In the genomic region with DNA sequence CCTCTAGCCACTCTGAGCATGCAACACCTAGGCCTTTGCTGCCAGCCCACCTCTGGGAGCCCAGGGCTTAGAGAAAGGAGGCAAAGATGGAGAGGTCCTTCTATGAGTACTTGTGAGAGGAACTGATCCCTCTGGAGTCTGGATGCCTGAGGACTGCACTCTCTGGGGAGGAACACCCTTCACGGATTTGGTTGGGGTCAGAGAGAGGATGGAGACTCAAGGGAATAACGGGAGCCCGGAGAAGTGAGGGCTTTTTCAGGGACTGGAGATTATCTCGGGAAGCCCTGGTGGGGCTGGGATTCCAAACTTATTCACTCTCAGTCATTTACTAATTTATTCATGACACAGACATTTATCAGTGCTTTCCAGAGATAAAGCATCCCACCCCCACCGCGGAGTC, we compare ENCODE assay signal across 9 cellular contexts. TPM values are rescaled to one million over a fixed set of nuclear protein-coding genes. Genes with fewer than 3 reads are reported as not detected.
DNase-seq lines count a peak whose midpoint lies in the region; ATAC-seq and TF ChIP-seq lines count a peak whose summit lies in the region.
"Had no signal": no experiment of that assay in that cellular context is flagged by ENCODE, and none has a peak within 500 bp of the region (broad histone marks: within the 10 kb centered on the region; RNA-seq: fewer than 3 reads in every experiment).

No MANE protein-coding gene starts in this region.

- peak overlapping the region; percentile 91 for H3K4me2 ChIP-seq in Karpas-422 (ENCODE audit: low read depth, low read length, poor library complexity, severe bottlenecking)

- ATAC-seq in HG02938 (IDR thresholded peaks at IDR 0.05; ENCODE audit: unreplicated experiment): no peak

- H3K27ac ChIP-seq in Karpas-422 (ENCODE audit: low read length) (no peak overlapping the region), colonic mucosa (no peak overlapping the region)

- intact Hi-C loops in colonic mucosa (cut with DNase I): loop anchor here (5.0 to 10.0 kb wide), 2 partner anchors 63 to 156 kb away; partner anchors contain the start of gene CEP85

- H3K4me3 ChIP-seq in AG09309 (ENCODE audit: control insufficient read depth, low read depth, low read length) (peak overlapping the region; percentile 94), Karpas-422 (ENCODE audit: low read length) (peak overlapping the region; percentile 99; the same call in 1 of the 2 replicates), colonic mucosa (peak overlapping the region; percentile 92)

- H3K9me3 ChIP-seq in Karpas-422 (ENCODE audit: low read length) (no peaks in the 10 kb centered on the region), colonic mucosa (no peaks in the 10 kb centered on the region)

- peak overlapping the region; percentile 87 to 91 (median 89) for H3K4me3 Mint-ChIP-seq in nephron

- H2AFZ ChIP-seq in Karpas-422 (ENCODE audit: low read length): peak overlapping the region; percentile 51; the same call in 1 of the 2 replicates

- H3K9ac ChIP-seq in Karpas-422 (ENCODE audit: low read length): peak overlapping the region; percentile 50; the same call in 1 of the 2 replicates
- H3K9ac ChIP-seq in colonic mucosa (ENCODE audit: low read depth in 2 of 2, low read length in 2 of 2): peak overlapping the region in 1 of 2 donors; percentile 85

- no peaks in the 10 kb centered on the region for H3K9me2 ChIP-seq in Karpas-422 (replicated peaks; ENCODE audit: insufficient read depth, low read length)

- DNase-seq in AG09309 (ENCODE audit: low read depth) (no peak), Karpas-422 (peak; percentile 45), colonic mucosa (no peak), DMS53 (lab: John Stamatoyannopoulos, UW) (no peak), AG08396 (ENCODE audit: low spot score) (no peak), NCI-H128 (lab: John Stamatoyannopoulos, UW; ENCODE audit: unreplicated experiment) (no peak)

- H3K27me3 Mint-ChIP-seq in nephron (ENCODE audit: low read depth): peaks cover 8% of the 10 kb centered on the region

- H3K9me3 Mint-ChIP-seq in nephron: no peaks in the 10 kb centered on the region

- peaks cover 15% of the 10 kb centered on the region for H3K4me1 ChIP-seq in Karpas-422 (ENCODE audit: low read length)
- H3K4me1 ChIP-seq in colonic mucosa: peaks cover 6% of the 10 kb centered on the region

- 0 out of 2 replicates have a peak, but pooled peaks cover 9% of the 10 kb centered on the region for H3K36me3 ChIP-seq in Karpas-422 (ENCODE audit: insufficient read depth, low read length)
- H3K36me3 ChIP-seq in colonic mucosa: no peaks in the 10 kb centered on the region

- peaks cover 18% of the 10 kb centered on the region for H3K79me2 ChIP-seq in Karpas-422 (ENCODE audit: low read length)

- peaks cover 26% of the 10 kb centered on the region for H3K4me1 Mint-ChIP-seq in nephron

- TF ChIP-seq CTCF in AG09309 (IDR thresholded peaks at IDR 0.05; ENCODE audit: control insufficient read depth, insufficient read depth, low read depth, low read length, missing control alignments) (no peak), colonic mucosa (IDR thresholded peaks at IDR 0.05) (no peak), nephron (IDR thresholded peaks at IDR 0.05; ENCODE audit: unreplicated experiment in 3 of 3) (no peak)

- H3K27ac Mint-ChIP-seq in nephron: peak overlapping the region; percentile 71 to 83 (median 73)

- H4K20me1 ChIP-seq in Karpas-422 (ENCODE audit: insufficient read depth, low read depth, low read length): no peaks in the 10 kb centered on the region; the same call in 1 of the 2 replicates

- no peaks in the 10 kb centered on the region for H3K27me3 ChIP-seq in Karpas-422 (ENCODE audit: low read length)
- no peaks in the 10 kb centered on the region for H3K27me3 ChIP-seq in colonic mucosa

- H3K36me3 Mint-ChIP-seq in nephron (ENCODE audit: low read depth): no peaks in the 10 kb centered on the region

RNA-seq across cellular contexts. Expression of gene C1orf232, which starts 0.4 kb away (rescaled TPM):
- total RNA-seq in Karpas-422 (2014; rRNA removed; shearing (Covaris generic); ENCODE audit: low replicate concordance): not detected in 2 replicates
- total RNA-seq in colonic mucosa: not detected
- total RNA-seq: mononuclear cell had no signal

RNA-seq across cellular contexts. Expression of gene ZNF593, which starts 0.5 kb away (rescaled TPM):
- 58.5 and 133 TPM in 2 replicates for total RNA-seq in Karpas-422 (2014; rRNA removed; shearing (Covaris generic); ENCODE audit: low replicate concordance)
- total RNA-seq in colonic mucosa: 10 to 100 TPM; 22.0 to 47.7 TPM

RNA-seq across cellular contexts. Expression of gene ZNF593OS, which starts 2.4 kb away (rescaled TPM):
- 0.18 TPM in 1 of 2 replicates, not detected in the other for total RNA-seq in Karpas-422 (2014; rRNA removed; shearing (Covaris generic); ENCODE audit: low replicate concordance)
- not detected for total RNA-seq in colonic mucosa
- total RNA-seq: mononuclear cell had no signal

RNA-seq across cellular contexts. Expression of gene CNKSR1, which starts 8.1 kb away (rescaled TPM):
- total RNA-seq in Karpas-422 (2014; rRNA removed; shearing (Covaris generic); ENCODE audit: low replicate concordance): 0.29 and 1.5 TPM in 2 replicates
- total RNA-seq in colonic mucosa: 10 to 100 TPM; 35.3 to 46.8 TPM

RNA-seq across cellular contexts. Expression of gene FAM110D, which starts 10.3 kb away (rescaled TPM):
- not detected in 2 replicates for total RNA-seq in Karpas-422 (2014; rRNA removed; shearing (Covaris generic); ENCODE audit: low replicate concordance)
- 1 to 10 TPM in 1 of 2 donors, under 1 TPM in 1; 0.57 to 1.1 TPM for total RNA-seq in colonic mucosa
- total RNA-seq: mononuclear cell had no signal
